Comparison of ENCODE assay signal across 8 cellular contexts in genomic region chr4:15765910-15766703, GRCh38. TPM values are rescaled to one million over a fixed set of nuclear protein-coding genes. Genes with fewer than 3 reads are reported as not detected.
DNase-seq lines count a peak whose midpoint lies in the region; ATAC-seq and TF ChIP-seq lines count a peak whose summit lies in the region.

No MANE protein-coding gene starts in this region.

- H3K27me3 Mint-ChIP-seq in activated CD8-positive, alpha-beta T cell treated with anti-CD3 and anti-CD28 coated beads, Interleukin-2, amount 10 ng/mL, durations not matched to agents 7 days and 5 days (ENCODE audit: low read depth) = no peaks in the 10 kb centered on the region
- H3K27me3 Mint-ChIP-seq in stimulated activated naive CD8-positive, alpha-beta T cell treated with anti-CD3 and anti-CD28 coated beads, Interleukin-15, amount 100 ng/mL, for 72 hours = no peaks in the 10 kb centered on the region

- POLR2A ChIA-PET in activated CD8-positive, alpha-beta T cell treated with anti-CD3 and anti-CD28 coated beads, Interleukin-2, amount 10 ng/mL, durations not matched to agents 7 days and 5 days (lab: Charles Lee) = interaction anchor here (0.8 to 6.7 kb wide), 6 partner anchors 8 to 84 kb away, joined by 3 to 83 read pairs (median 6); partner anchors contain the start of genes CD38 and FAM200B

- intact Hi-C loops in left lung (cut with DNase I) = no loop called here

- no peak overlapping the region for H3K4me3 ChIP-seq in left lung

- peak; percentile 16 to 32 (median 26) for DNase-seq in stimulated activated CD4-positive, alpha-beta T cell treated with anti-CD3 and anti-CD28 coated beads, Interleukin-12 subunit alpha, Interleukin-12 subunit beta, amount 100 ng/mL, for 48 hours (ENCODE audit: low read depth in 2 of 3, low spot score in 1 of 3)
- DNase-seq in stimulated activated CD4-positive, alpha-beta T cell treated with anti-CD3 and anti-CD28 coated beads, Interleukin-4, amount 100 ng/mL, for 1 hour = no peak
- DNase-seq in activated CD8-positive, alpha-beta T cell treated with anti-CD3 and anti-CD28 coated beads, Interleukin-2, amount 10 ng/mL, durations not matched to agents 7 days and 5 days = peak; percentile 79
- peak; percentile 39 to 46 for DNase-seq in stimulated activated naive CD8-positive, alpha-beta T cell treated with anti-CD3 and anti-CD28 coated beads, Interleukin-15, amount 100 ng/mL, for 72 hours
- DNase-seq in SW 1271 (lab: John Stamatoyannopoulos, UW) (no peak), left lung (no peak)

- peaks cover 78% of the 10 kb centered on the region for H3K4me1 Mint-ChIP-seq in activated CD8-positive, alpha-beta T cell treated with anti-CD3 and anti-CD28 coated beads, Interleukin-2, amount 10 ng/mL, durations not matched to agents 7 days and 5 days (ENCODE audit: low read depth)
- H3K4me1 Mint-ChIP-seq in stimulated activated naive CD8-positive, alpha-beta T cell treated with anti-CD3 and anti-CD28 coated beads, Interleukin-15, amount 100 ng/mL, for 72 hours = peaks cover 65% of the 10 kb centered on the region

- no peak overlapping the region for H3K27ac ChIP-seq in left lung

- H3K27me3 ChIP-seq in left lung = no peaks in the 10 kb centered on the region

- peak overlapping the region; percentile 51 for H3K4me3 Mint-ChIP-seq in activated CD8-positive, alpha-beta T cell treated with anti-CD3 and anti-CD28 coated beads, Interleukin-2, amount 10 ng/mL, durations not matched to agents 7 days and 5 days
- H3K4me3 Mint-ChIP-seq in stimulated activated naive CD8-positive, alpha-beta T cell treated with anti-CD3 and anti-CD28 coated beads, Interleukin-15, amount 100 ng/mL, for 72 hours = peak overlapping the region; percentile 61 to 76

- H3K27ac Mint-ChIP-seq in activated CD8-positive, alpha-beta T cell treated with anti-CD3 and anti-CD28 coated beads, Interleukin-2, amount 10 ng/mL, durations not matched to agents 7 days and 5 days = peak overlapping the region; percentile 88
- peak overlapping the region; percentile 90 to 95 for H3K27ac Mint-ChIP-seq in stimulated activated naive CD8-positive, alpha-beta T cell treated with anti-CD3 and anti-CD28 coated beads, Interleukin-15, amount 100 ng/mL, for 72 hours

- no peaks in the 10 kb centered on the region for H3K9me3 ChIP-seq in left lung

- H3K9me3 Mint-ChIP-seq in activated CD8-positive, alpha-beta T cell treated with anti-CD3 and anti-CD28 coated beads, Interleukin-2, amount 10 ng/mL, durations not matched to agents 7 days and 5 days (ENCODE audit: insufficient read depth) = peaks cover 10% of the 10 kb centered on the region
- peaks cover 6 to 8% of the 10 kb centered on the region in 2 donors for H3K9me3 Mint-ChIP-seq in stimulated activated naive CD8-positive, alpha-beta T cell treated with anti-CD3 and anti-CD28 coated beads, Interleukin-15, amount 100 ng/mL, for 72 hours

- no peaks in the 10 kb centered on the region for H3K36me3 ChIP-seq in left lung

- H3K36me3 Mint-ChIP-seq in activated CD8-positive, alpha-beta T cell treated with anti-CD3 and anti-CD28 coated beads, Interleukin-2, amount 10 ng/mL, durations not matched to agents 7 days and 5 days (ENCODE audit: low read depth) = peaks cover 21% of the 10 kb centered on the region

- CTCF ChIA-PET in activated CD8-positive, alpha-beta T cell treated with anti-CD3 and anti-CD28 coated beads, Interleukin-2, amount 10 ng/mL, durations not matched to agents 7 days and 5 days (lab: Charles Lee) = interaction anchor here (0.8 to 3.4 kb wide), 6 partner anchors 10 to 116 kb away, joined by 3 to 73 read pairs (median 4); partner anchors contain the start of gene CD38

- ATAC-seq in HG03439 (IDR thresholded peaks at IDR 0.05; ENCODE audit: unreplicated experiment) (peak; percentile 70), GM18873 (IDR thresholded peaks at IDR 0.05; ENCODE audit: low FRiP score, unreplicated experiment) (no peak), left lung (no peak)
- peak; percentile 81 for ATAC-seq in activated CD8-positive, alpha-beta T cell treated with anti-CD3 and anti-CD28 coated beads, Interleukin-2, amount 10 ng/mL, durations not matched to agents 7 days and 5 days
- ATAC-seq in stimulated activated naive CD8-positive, alpha-beta T cell treated with anti-CD3 and anti-CD28 coated beads, Interleukin-15, amount 100 ng/mL, for 72 hours = peak; percentile 88

- TF ChIP-seq CTCF in left lung (IDR thresholded peaks at IDR 0.05) = no peak

- H3K4me1 ChIP-seq in left lung = peaks cover 0 to 7% of the 10 kb centered on the region in 2 donors

RNA-seq across cellular contexts. Expression of gene CD38, which starts 12.0 kb away (rescaled TPM):
- 10 to 100 TPM; 88.8 to 93.4 TPM for total RNA-seq in activated CD8-positive, alpha-beta T cell treated with anti-CD3 and anti-CD28 coated beads, Interleukin-2, amount 10 ng/mL, durations not matched to agents 7 days and 5 days
- total RNA-seq in left lung = 10 to 100 TPM; 21.0 to 38.4 TPM

Comparison
In these comparisons a context has a peak if more than half of its experiments do, and no peak if none do; other contexts are left out.
1. DNase-seq: peak in stimulated activated CD4-positive, alpha-beta T cell treated with anti-CD3 and anti-CD28 coated beads, Interleukin-12 subunit alpha, Interleukin-12 subunit beta, amount 100 ng/mL, for 48 hours (3 of 3), activated CD8-positive, alpha-beta T cell treated with anti-CD3 and anti-CD28 coated beads, Interleukin-2, amount 10 ng/mL, durations not matched to agents 7 days and 5 days (single experiment) and stimulated activated naive CD8-positive, alpha-beta T cell treated with anti-CD3 and anti-CD28 coated beads, Interleukin-15, amount 100 ng/mL, for 72 hours (2 of 2); none in stimulated activated CD4-positive, alpha-beta T cell treated with anti-CD3 and anti-CD28 coated beads, Interleukin-4, amount 100 ng/mL, for 1 hour (single experiment), SW 1271 (0 of 2) and left lung (0 of 2).
2. ATAC-seq: peak in HG03439 (single experiment), activated CD8-positive, alpha-beta T cell treated with anti-CD3 and anti-CD28 coated beads, Interleukin-2, amount 10 ng/mL, durations not matched to agents 7 days and 5 days (single experiment) and stimulated activated naive CD8-positive, alpha-beta T cell treated with anti-CD3 and anti-CD28 coated beads, Interleukin-15, amount 100 ng/mL, for 72 hours (single experiment); none in GM18873 (single experiment) and left lung (single experiment).